8 cellular contexts compared by ENCODE assay signal in genomic region chr11:94417386-94417987, GRCh38. TPM values are rescaled to one million over a fixed set of nuclear protein-coding genes. Genes with fewer than 3 reads are reported as not detected.
A peak's percentile ranks its signal among the peaks of the same experiment; 100 is the strongest.
DNase-seq lines count a peak whose midpoint lies in the region; ATAC-seq and TF ChIP-seq lines count a peak whose summit lies in the region.

No MANE protein-coding gene starts in this region.

- H3K4me3 Mint-ChIP-seq in glutamatergic neuron (ENCODE audit: unreplicated experiment), result no peak overlapping the region

- no peaks in the 10 kb centered on the region for H3K4me1 Mint-ChIP-seq in glutamatergic neuron (ENCODE audit: low read depth, unreplicated experiment)

- no peak overlapping the region for H3K27ac ChIP-seq in tibial nerve

- H3K27ac Mint-ChIP-seq in glutamatergic neuron (ENCODE audit: unreplicated experiment), result no peak overlapping the region

- no peaks in the 10 kb centered on the region for H3K36me3 Mint-ChIP-seq in glutamatergic neuron (ENCODE audit: unreplicated experiment)

- no peak for TF ChIP-seq POLR2A in tibial nerve (IDR thresholded peaks at IDR 0.05)

- H3K27me3 Mint-ChIP-seq in glutamatergic neuron (ENCODE audit: unreplicated experiment), result no peaks in the 10 kb centered on the region

- ATAC-seq in SK-N-SH treated with all-trans-retinoic acid at 6 μM for 48 hours (peak; percentile 89), GM19452 (IDR thresholded peaks at IDR 0.05; ENCODE audit: unreplicated experiment) (no peak), GM18520 (IDR thresholded peaks at IDR 0.05; ENCODE audit: unreplicated experiment) (no peak)

- DNase-seq in SIG-M5 treated with dmso at 0.1 percent for 504 hours (lab: John Stamatoyannopoulos, UW; ENCODE audit: unreplicated experiment) (peak; percentile 22), SIG-M5 (lab: John Stamatoyannopoulos, UW) (no peak), glutamatergic neuron (no peak), tibial nerve (ENCODE audit: low spot score in 2 of 2) (peak in 1 of 2 donors; percentile 31), NCI-H128 (lab: John Stamatoyannopoulos, UW; ENCODE audit: unreplicated experiment) (no peak)

- H3K9me3 Mint-ChIP-seq in glutamatergic neuron (ENCODE audit: unreplicated experiment), result no peaks in the 10 kb centered on the region

- peaks cover 0 to 24% (median 0%) of the 10 kb centered on the region in 3 donors for H3K36me3 ChIP-seq in tibial nerve

- no peak for TF ChIP-seq EP300 in tibial nerve (IDR thresholded peaks at IDR 0.05)

- WGBS in tibial nerve, 2 donors, result 32 to 37% methylated on average over 4 of the region's 4 CpGs

- H3K27me3 ChIP-seq in tibial nerve, result no peaks in the 10 kb centered on the region

- TF ChIP-seq CTCF in glutamatergic neuron (IDR thresholded peaks at IDR 0.05; ENCODE audit: partially characterized antibody, unreplicated experiment) (peak; percentile 47), tibial nerve (IDR thresholded peaks at IDR 0.05) (peak; percentile 23 to 60 (median 37))

- H3K4me1 ChIP-seq in tibial nerve, result no peaks in the 10 kb centered on the region

- H3K9me3 ChIP-seq in tibial nerve, result no peaks in the 10 kb centered on the region

- no peak overlapping the region for H3K4me3 ChIP-seq in tibial nerve

TF ChIP-seq in SK-N-SH treated with all-trans-retinoic acid at 6 μM for 48 hours, 23 proteins besides CTCF, POLR2A, EP300 and RAD21:
- no peak for TF ChIP-seq ESRRG (CRISPR knock-in tag; IDR thresholded peaks at IDR 0.05)
- TF ChIP-seq TSHZ2 (CRISPR knock-in tag; IDR thresholded peaks at IDR 0.05), result no peak
- no peak for TF ChIP-seq CSDC2 (CRISPR knock-in tag; IDR thresholded peaks at IDR 0.05)
- no peak for TF ChIP-seq CSRNP3 (CRISPR knock-in tag; IDR thresholded peaks at IDR 0.05)
- no peak for TF ChIP-seq ZNF8 (CRISPR knock-in tag; IDR thresholded peaks at IDR 0.05)
- no peak for TF ChIP-seq ISL1 (CRISPR knock-in tag; IDR thresholded peaks at IDR 0.05)
- no peak for TF ChIP-seq GLIS3 (CRISPR knock-in tag; IDR thresholded peaks at IDR 0.05)
- TF ChIP-seq ARNTL (CRISPR knock-in tag; IDR thresholded peaks at IDR 0.05; ENCODE audit: borderline replicate concordance, low read depth), result no peak
- no peak for TF ChIP-seq OSR1 (CRISPR knock-in tag; IDR thresholded peaks at IDR 0.05)
- TF ChIP-seq PPARA (CRISPR knock-in tag; IDR thresholded peaks at IDR 0.05; ENCODE audit: borderline replicate concordance), result no peak
- TF ChIP-seq RARB (CRISPR knock-in tag; IDR thresholded peaks at IDR 0.05), result no peak
- no peak for TF ChIP-seq POU6F1 (CRISPR knock-in tag; IDR thresholded peaks at IDR 0.05; ENCODE audit: borderline replicate concordance, low read depth)
- no peak for TF ChIP-seq ZNF70 (CRISPR knock-in tag; IDR thresholded peaks at IDR 0.05)
- no peak for TF ChIP-seq TOX (CRISPR knock-in tag; IDR thresholded peaks at IDR 0.05; ENCODE audit: borderline replicate concordance)
TF ChIP-seq in SK-N-SH treated with all-trans-retinoic acid at 6 μM for 48 hours: peak in this region for 0.

RNA-seq across cellular contexts. Expression of gene GPR83, which starts 16.3 kb away (rescaled TPM):
- total RNA-seq in glutamatergic neuron (ENCODE audit: unreplicated experiment) (2.9 TPM), tibial nerve (under 1 TPM in 1 of 4 donors, not detected in 3; 0.21 TPM)
